Comparison of ENCODE assay signal across 15 cellular contexts in the genomic region with DNA sequence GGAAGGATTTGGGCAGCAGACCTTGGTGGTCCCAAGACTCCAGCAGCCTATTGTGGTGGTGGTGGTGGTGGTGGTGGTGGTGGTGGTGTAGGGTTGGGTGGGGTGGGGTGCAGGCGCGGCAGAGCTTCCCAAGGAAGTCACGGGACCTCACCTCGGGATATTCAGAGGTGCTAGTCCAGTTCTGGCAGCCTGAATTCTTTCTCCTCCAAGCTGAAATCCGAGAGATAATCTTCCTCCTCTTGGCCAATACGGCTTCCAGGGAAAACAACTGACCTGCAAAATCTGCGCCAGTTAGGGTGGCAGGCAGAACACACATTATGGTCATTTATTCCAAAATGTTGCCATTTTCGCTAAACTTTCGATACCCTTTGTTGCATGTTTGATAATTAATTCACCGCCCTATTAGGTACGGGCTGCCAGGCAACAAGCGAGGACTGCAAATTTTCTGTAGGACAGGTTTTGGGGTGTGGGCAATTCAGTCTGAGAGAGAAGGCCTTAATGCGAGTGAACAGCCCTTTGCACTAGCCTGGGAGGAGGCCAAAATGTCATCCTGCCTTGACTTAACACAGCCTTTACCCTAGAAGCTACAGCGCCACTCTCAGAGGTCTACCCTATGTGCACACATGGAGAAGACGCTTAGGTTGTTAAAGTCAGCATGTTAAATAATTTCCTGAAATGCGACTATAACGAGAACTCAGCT. TPM values are rescaled to one million over a fixed set of nuclear protein-coding genes. Genes with fewer than 3 reads are reported as not detected.
A peak's percentile ranks its signal among the peaks of the same experiment; 100 is the strongest.
DNase-seq lines count a peak whose midpoint lies in the region; FAIRE-seq and TF ChIP-seq lines count a peak whose summit lies in the region.
"Had no signal": no experiment of that assay in that cellular context is flagged by ENCODE, and none has a peak within 500 bp of the region (broad histone marks: within the 10 kb centered on the region; RNA-seq: fewer than 3 reads in every experiment).

No MANE protein-coding gene starts in this region.

- no peak overlapping the region for H3K9ac ChIP-seq in endothelial cell of umbilical vein (replicated peaks; ENCODE audit: extremely low read depth, insufficient read depth, low read length)

- no peaks in the 10 kb centered on the region for H3K36me3 ChIP-seq in A673 (ENCODE audit: insufficient read depth, low read length, poor library complexity, severe bottlenecking)
- no peaks in the 10 kb centered on the region for H3K36me3 ChIP-seq in ascending aorta
- H3K36me3 ChIP-seq in endothelial cell of umbilical vein (ENCODE audit: control insufficient read depth in 2 of 2, extremely low read depth in 1 of 2, insufficient read depth in 2 of 2, low read length in 2 of 2) = no peaks in the 10 kb centered on the region

- peaks cover 5% of the 10 kb centered on the region for H3K27me3 ChIP-seq in A673 (replicated peaks; ENCODE audit: insufficient read depth, low read depth, low read length, poor library complexity)
- H3K27me3 ChIP-seq in ascending aorta = no peaks in the 10 kb centered on the region
- H3K27me3 ChIP-seq in endothelial cell of umbilical vein (ENCODE audit: control insufficient read depth in 2 of 2, insufficient read depth in 2 of 2, low read length in 2 of 2) = peaks cover 48% of the 10 kb centered on the region in 2 experiments

- no peaks in the 10 kb centered on the region for H3K79me2 ChIP-seq in endothelial cell of umbilical vein (ENCODE audit: control insufficient read depth, insufficient read depth, low read length)

- TF ChIP-seq POLR2A in endothelial cell of umbilical vein (IDR thresholded peaks at IDR 0.05; ENCODE audit: low read depth, low read length) = no peak

- H3K9me1 ChIP-seq in endothelial cell of umbilical vein (replicated peaks; ENCODE audit: control insufficient read depth, extremely low read depth, insufficient read depth, low read length) = no peaks in the 10 kb centered on the region

- dilution Hi-C loops in endothelial cell of umbilical vein (cut with MboI; ENCODE audit: extremely low pct_ligation_motif_present, low sequenced_read_pairs) = no loop called here

- FAIRE-seq in endothelial cell of umbilical vein (lab: Jason Lieb, UNC) = no peak
- FAIRE-seq in D721Med (lab: Jason Lieb, UNC) = no peak
- FAIRE-seq: GM12878 had no signal

- CTCF ChIA-PET in A673 (lab: Charles Lee) (interaction anchor here (0.6 kb wide), 1 partner anchor 93 kb away, joined by 9 read pairs; no protein-coding TSS in a partner anchor), endothelial cell of umbilical vein (lab: Charles Lee) (interaction anchor here (1.0 to 4.4 kb wide), 4 partner anchors 13 to 24 kb away, joined by 3 to 31 read pairs (median 4); no protein-coding TSS in a partner anchor)

- H3K4me3 ChIP-seq in A673 (ENCODE audit: low read depth, low read length, poor library complexity, severe bottlenecking) = peak overlapping the region; percentile 32
- H3K4me3 ChIP-seq in ascending aorta = peak overlapping the region; percentile 31 to 33
- no peak overlapping the region for H3K4me3 ChIP-seq in endothelial cell of umbilical vein (replicated peaks in 1 of 3; ENCODE audit: insufficient read depth in 1 of 3, low read depth in 1 of 3, low read length in 3 of 3)
- H3K4me3 ChIP-seq in retinal pigment epithelial cell (ENCODE audit: low read length) = peak overlapping the region; percentile 51
- H3K4me3 ChIP-seq: GM12878 had no signal

- no peak for TF ChIP-seq CTCF in A673 (conservative IDR thresholded peaks at IDR 0.05; ENCODE audit: low read depth, low read length)
- no peak for TF ChIP-seq CTCF in ascending aorta (IDR thresholded peaks at IDR 0.05)
- no peak for TF ChIP-seq CTCF in endothelial cell of umbilical vein (IDR thresholded peaks at IDR 0.05; ENCODE audit: extremely low read depth in 1 of 2, insufficient read depth in 1 of 2, low read depth in 1 of 2, low read length in 2 of 2)
- no peak for TF ChIP-seq CTCF in retinal pigment epithelial cell (conservative IDR thresholded peaks at IDR 0.05; ENCODE audit: low read depth, low read length)
- no peak for TF ChIP-seq CTCF in D721Med (IDR thresholded peaks at IDR 0.05; ENCODE audit: insufficient read depth, missing control alignments)

- BruUV-seq in A673 (replicated peaks; lab: Mats Ljungman, UMichigan) = no TSS peak
- BruUV-seq in endothelial cell of umbilical vein (replicated peaks; lab: Mats Ljungman, UMichigan) = no TSS peak

- no peak for DNase-seq in A673 (ENCODE audit: low spot score)
- no peak for DNase-seq in ascending aorta (ENCODE audit: low spot score in 2 of 2)
- no peak for DNase-seq in endothelial cell of umbilical vein (ENCODE audit: low read depth, low spot score)
- no peak for DNase-seq in retinal pigment epithelial cell (ENCODE audit: low read depth)
- no peak for DNase-seq in RKO (ENCODE audit: low spot score)
- DNase-seq in D721Med (ENCODE audit: insufficient read length, low spot score) = no peak
- DNase-seq in kidney glomerular epithelial cell (lab: John Stamatoyannopoulos, UW) = no peak
- no peak for DNase-seq in NCI-H446 (lab: John Stamatoyannopoulos, UW)
- DNase-seq: Caco-2, IMR-90, NCI-H510A had no signal

- intact Hi-C loops in A673 (cut with micrococcal nuclease; ENCODE audit: unreplicated experiment) = no loop called here
- intact Hi-C loops in ascending aorta (cut with DNase I) = no loop called here
- intact Hi-C loops in endothelial cell of umbilical vein (cut with micrococcal nuclease) = no loop called here

- H4K20me1 ChIP-seq in endothelial cell of umbilical vein (replicated peaks; ENCODE audit: control insufficient read depth, extremely low read depth, insufficient read depth, low read length) = no peaks in the 10 kb centered on the region

- POLR2A ChIA-PET in A673 (lab: Charles Lee; ENCODE audit: low non-redundant PET) (no interaction called here), endothelial cell of umbilical vein (lab: Charles Lee) (no interaction called here)

- peaks cover 4% of the 10 kb centered on the region for H3K4me1 ChIP-seq in A673 (ENCODE audit: insufficient read depth, low read length, poor library complexity, severe bottlenecking)
- peaks cover 0 to 7% of the 10 kb centered on the region in 2 donors for H3K4me1 ChIP-seq in ascending aorta
- H3K4me1 ChIP-seq in endothelial cell of umbilical vein (ENCODE audit: control insufficient read depth, extremely low read depth, insufficient read depth, low read length) = no peaks in the 10 kb centered on the region
- H3K4me1 ChIP-seq: Caco-2 had no signal

- no peak overlapping the region for H3K27ac ChIP-seq in A673 (ENCODE audit: low read depth, low read length, poor library complexity, severe bottlenecking)
- no peak overlapping the region for H3K27ac ChIP-seq in ascending aorta
- H3K27ac ChIP-seq in endothelial cell of umbilical vein (ENCODE audit: insufficient read depth, low read depth, low read length) = no peak overlapping the region

- no peak overlapping the region for H3K4me2 ChIP-seq in endothelial cell of umbilical vein (ENCODE audit: insufficient read depth, low read length)

- H2AFZ ChIP-seq in endothelial cell of umbilical vein (ENCODE audit: low read depth, low read length) = no peak overlapping the region

- H3K9me3 ChIP-seq in A673 (ENCODE audit: low read depth, low read length, poor library complexity, severe bottlenecking) (no peaks in the 10 kb centered on the region), ascending aorta (no peaks in the 10 kb centered on the region), endothelial cell of umbilical vein (replicated peaks; ENCODE audit: control insufficient read depth, insufficient read depth, low read length) (no peaks in the 10 kb centered on the region)
- H3K9me3 ChIP-seq: Caco-2 had no signal

TF ChIP-seq in endothelial cell of umbilical vein, 7 proteins besides CTCF, POLR2A, EP300 and RAD21:
- no peak for TF ChIP-seq JUN (IDR thresholded peaks at IDR 0.05; ENCODE audit: borderline replicate concordance, insufficient read depth, insufficient read length, low read depth)
- peak; percentile 12 for TF ChIP-seq EZH2 (IDR thresholded peaks at IDR 0.05; ENCODE audit: borderline replicate concordance, low read depth, low read length, severe bottlenecking)

RNA-seq across cellular contexts. Expression of a gene that starts 33.2 kb away (rescaled TPM):
- total RNA-seq in A673 (2021) = 47.4 and 48.0 TPM in 2 replicates
- 56.1 TPM for total RNA-seq in ascending aorta
- 64.6 and 64.8 TPM in 2 replicates for total RNA-seq in endothelial cell of umbilical vein
- polyA plus RNA-seq in endothelial cell of umbilical vein = 40.7 and 44.3 TPM in 2 replicates
- polyA plus RNA-seq in endothelial cell of umbilical vein (2011; cell fraction: cytosol; rRNA removed) = 48.2 and 51.9 TPM in 2 replicates
- polyA plus RNA-seq in endothelial cell of umbilical vein (2011; cell fraction: nucleus; rRNA removed) = 114 and 117 TPM in 2 replicates
- polyA plus RNA-seq in endothelial cell of umbilical vein (2012) = 44.0 and 48.2 TPM in 2 replicates
- 59.4 and 69.0 TPM in 2 replicates for polyA minus RNA-seq in endothelial cell of umbilical vein
- polyA minus RNA-seq in endothelial cell of umbilical vein (2011; cell fraction: cytosol; rRNA and poly(A)+ RNA removed) = 18.6 TPM
- polyA minus RNA-seq in endothelial cell of umbilical vein (2011; cell fraction: nucleus; rRNA and poly(A)+ RNA removed) = 60.1 and 72.5 TPM in 2 replicates

RNA-seq across cellular contexts. Expression of a gene that starts 37.5 kb away (rescaled TPM):
- 0.06 and 0.17 TPM in 2 replicates for total RNA-seq in A673 (2021)
- total RNA-seq in ascending aorta = under 0.01 TPM
- total RNA-seq in endothelial cell of umbilical vein = 0.02 TPM in 1 of 2 replicates, not detected in the other
- 0.01 TPM in 1 of 2 replicates, not detected in the other for polyA plus RNA-seq in endothelial cell of umbilical vein
- polyA plus RNA-seq in endothelial cell of umbilical vein (2011; cell fraction: cytosol; rRNA removed) = 0.01 TPM in 1 of 2 replicates, not detected in the other
- polyA plus RNA-seq in endothelial cell of umbilical vein (2011; cell fraction: nucleus; rRNA removed) = 0.03 TPM in 2 replicates
- polyA plus RNA-seq in endothelial cell of umbilical vein (2012) = not detected in 2 replicates
- 0.06 TPM in 1 of 2 replicates, not detected in the other for polyA minus RNA-seq in endothelial cell of umbilical vein
- polyA minus RNA-seq in endothelial cell of umbilical vein (2011; cell fraction: cytosol; rRNA and poly(A)+ RNA removed) = not detected
- polyA minus RNA-seq in endothelial cell of umbilical vein (2011; cell fraction: nucleus; rRNA and poly(A)+ RNA removed) = not detected in 2 replicates
- total RNA-seq: Caco-2, HT-29, IMR-90, Right ventricle myocardium superior had no signal
- polyA plus RNA-seq: CD14-positive monocyte, IMR-90 had no signal

Comparison
In these comparisons a context has a peak if more than half of its experiments do, and no peak if none do; other contexts are left out.
1. H3K4me3 ChIP-seq: peak in A673 (single experiment), ascending aorta (2 of 2) and retinal pigment epithelial cell (single experiment); none in endothelial cell of umbilical vein (0 of 3).